20 cellular contexts compared by ENCODE assay signal in genomic region chr9:138075961-138076649, GRCh38.
"Had no signal": no experiment of that assay in that cellular context is flagged by ENCODE, and none has a peak within 500 bp of the region (broad histone marks: within the 10 kb centered on the region; RNA-seq: fewer than 3 reads in every experiment).

No MANE protein-coding gene starts in this region.

- H3K27ac ChIP-seq: foreskin keratinocyte, neutrophil, SK-N-MC, skin epidermis had no signal

- H3K27ac Mint-ChIP-seq: naive B cell had no signal

- H3K9me3 ChIP-seq: neutrophil had no signal

- H3K4me1 Mint-ChIP-seq: naive B cell had no signal

- H3K4me3 Mint-ChIP-seq: activated T-cell treated with anti-CD3 and anti-CD28 coated beads, Interleukin-2, amount 50 U/mL, for 4 hours; naive B cell had no signal

- ATAC-seq: activated naive CD4-positive, alpha-beta T cell treated with anti-CD3 and anti-CD28 coated beads, Interleukin-2, amount 50 U/mL, for 72 hours; activated T-cell treated with anti-CD3 and anti-CD28 coated beads, Interleukin-2, amount 50 U/mL, for 4 hours; foreskin keratinocyte had no signal

- H3K27me3 ChIP-seq: foreskin keratinocyte had no signal

- H3K9me3 Mint-ChIP-seq: activated naive CD4-positive, alpha-beta T cell treated with anti-CD3 and anti-CD28 coated beads, Interleukin-2, amount 50 U/mL, for 72 hours; activated T-cell treated with anti-CD3 and anti-CD28 coated beads, Interleukin-2, amount 50 U/mL, for 4 hours had no signal

- H3K4me1 ChIP-seq: foreskin keratinocyte had no signal

- H3K4me3 ChIP-seq: SK-N-MC, skin epidermis had no signal

- H3K36me3 Mint-ChIP-seq: activated naive CD4-positive, alpha-beta T cell treated with anti-CD3 and anti-CD28 coated beads, Interleukin-2, amount 50 U/mL, for 72 hours had no signal

- DNase-seq: activated CD4-positive, alpha-beta T cell treated with anti-CD3 and anti-CD28 coated beads for 1 hour; activated CD4-positive, alpha-beta T cell treated with anti-CD3 and anti-CD28 coated beads, Interleukin-2, amount 50 U/mL, for 4 hours; activated gamma-delta T cell; activated T-cell treated with anti-CD3 and anti-CD28 coated beads, Interleukin-2, amount 50 U/mL, for 4 hours; caudate nucleus; cortex of kidney; effector CD8-positive, alpha-beta T cell; foreskin keratinocyte; naive B cell; retina; stimulated activated CD4-positive, alpha-beta T cell treated with anti-CD3 and anti-CD28 coated beads, Interleukin-15, amount 100 ng/mL, for 24 hours; stimulated activated CD4-positive, alpha-beta T cell treated with anti-CD3 and anti-CD28 coated beads, Interleukin-4, amount 100 ng/mL, for 24 hours; stimulated activated naive CD4-positive, alpha-beta T cell; substantia nigra; T-helper 1 cell; trophoblast cell had no signal

- H3K36me3 ChIP-seq: neutrophil had no signal
